21 cellular contexts compared by ENCODE assay signal in genomic region chr20:16419138-16419715, GRCh38.
"Had no signal": no experiment of that assay in that cellular context is flagged by ENCODE, and none has a peak within 500 bp of the region (broad histone marks: within the 10 kb centered on the region; RNA-seq: fewer than 3 reads in every experiment).

No MANE protein-coding gene starts in this region.

- H3K4me1 Mint-ChIP-seq: natural killer cell had no signal

- FAIRE-seq: colon, endometrium, urothelium cell line had no signal

- H3K27me3 Mint-ChIP-seq: activated CD8-positive, alpha-beta T cell treated with anti-CD3 and anti-CD28 coated beads for 36 hours; stimulated activated naive B cell treated with anti-CD40 and anti-IgM and Interleukin-4, amounts not matched to agents 10 μg/mL and 1 μg/mL and 100 μg/mL, for 72 hours had no signal

- H3K4me3 ChIP-seq: esophagus muscularis mucosa, lung, tibial artery had no signal

- H3K4me3 Mint-ChIP-seq: activated CD8-positive, alpha-beta T cell treated with anti-CD3 and anti-CD28 coated beads for 36 hours; natural killer cell; stimulated activated naive B cell treated with anti-CD40 and anti-IgM and Interleukin-4, amounts not matched to agents 10 μg/mL and 1 μg/mL and 100 μg/mL, for 72 hours; WTC11 had no signal

- H3K27ac ChIP-seq: esophagus muscularis mucosa, neutrophil, parathyroid adenoma, tibial artery had no signal

- H3K27me3 ChIP-seq: esophagus muscularis mucosa, neutrophil, tibial artery had no signal

- H3K36me3 Mint-ChIP-seq: natural killer cell had no signal

- H3K9ac ChIP-seq: parathyroid adenoma had no signal

- DNase-seq: activated CD4-positive, alpha-beta T cell treated with anti-CD3 and anti-CD28 coated beads for 48 hours; activated CD8-positive, alpha-beta T cell treated with anti-CD3 and anti-CD28 coated beads for 36 hours; activated gamma-delta T cell; activated T-cell treated with anti-CD3 and anti-CD28 coated beads, Interleukin-2, amount 50 U/mL, for 48 hours; caudate nucleus; left cardiac atrium; natural killer cell; retina; stimulated activated CD4-positive, alpha-beta T cell treated with anti-CD3 and anti-CD28 coated beads, Interleukin-4, amount 100 ng/mL, for 1 hour; stimulated activated naive B cell treated with anti-CD40 and anti-IgM and Interleukin-4, amounts not matched to agents 10 μg/mL and 1 μg/mL and 100 μg/mL, for 72 hours; T-helper 2 cell; tibial artery had no signal

- H3K27ac Mint-ChIP-seq: activated CD8-positive, alpha-beta T cell treated with anti-CD3 and anti-CD28 coated beads for 36 hours; activated naive CD4-positive, alpha-beta T cell treated with anti-CD3 and anti-CD28 coated beads, Interleukin-2, amount 50 U/mL, for 72 hours; natural killer cell; stimulated activated naive B cell treated with anti-CD40 and anti-IgM and Interleukin-4, amounts not matched to agents 10 μg/mL and 1 μg/mL and 100 μg/mL, for 72 hours; WTC11 had no signal

- H3K79me2 ChIP-seq: parathyroid adenoma had no signal

- ATAC-seq: activated CD8-positive, alpha-beta T cell treated with anti-CD3 and anti-CD28 coated beads for 36 hours; activated naive CD4-positive, alpha-beta T cell treated with anti-CD3 and anti-CD28 coated beads, Interleukin-2, amount 50 U/mL, for 72 hours; natural killer cell; stimulated activated naive B cell treated with anti-CD40 and anti-IgM and Interleukin-4, amounts not matched to agents 10 μg/mL and 1 μg/mL and 100 μg/mL, for 72 hours; WTC11 had no signal

- H3K36me3 ChIP-seq: neutrophil had no signal

- H3K9me3 ChIP-seq: neutrophil, tibial artery had no signal

- H3K4me1 ChIP-seq: esophagus muscularis mucosa, parathyroid adenoma, tibial artery had no signal

- H3K9me3 Mint-ChIP-seq: activated CD8-positive, alpha-beta T cell treated with anti-CD3 and anti-CD28 coated beads for 36 hours; activated naive CD4-positive, alpha-beta T cell treated with anti-CD3 and anti-CD28 coated beads, Interleukin-2, amount 50 U/mL, for 72 hours; natural killer cell had no signal

- H2AFZ ChIP-seq: parathyroid adenoma had no signal
